8 cellular contexts compared by ENCODE assay signal in the genomic region with DNA sequence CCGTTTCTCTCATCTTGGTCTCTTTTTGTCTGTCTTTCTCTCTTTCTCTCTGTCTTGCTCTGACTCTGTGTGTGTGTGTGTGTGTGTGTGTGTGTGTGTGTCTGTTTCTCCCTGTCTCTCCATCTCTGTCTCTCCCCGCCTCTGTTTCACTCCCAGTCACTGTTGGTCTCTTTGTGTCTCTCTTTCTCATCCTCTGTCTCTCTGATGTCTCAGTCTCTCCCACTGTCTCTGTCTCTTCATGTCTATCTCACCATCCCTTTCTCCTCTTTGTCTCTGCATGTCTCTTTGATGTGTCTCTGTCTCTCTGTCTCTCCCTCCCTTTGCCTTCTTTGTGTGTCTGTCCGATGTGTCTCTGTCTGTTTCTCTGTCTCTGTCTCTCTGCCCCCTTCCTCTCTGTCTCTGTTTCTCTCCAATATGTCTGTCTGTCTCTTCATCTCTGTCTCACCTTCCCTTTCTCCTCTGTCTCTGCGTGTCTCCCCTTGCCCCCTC. TPM values are rescaled to one million over a fixed set of nuclear protein-coding genes. Genes with fewer than 3 reads are reported as not detected.
DNase-seq lines count a peak whose midpoint lies in the region.

No MANE protein-coding gene starts in this region.

- DNase-seq in AG08396 (ENCODE audit: low spot score), result peak; percentile 42
- peak; percentile 41 to 46 for DNase-seq in Kasumi-1 (lab: John Stamatoyannopoulos, UW)
- DNase-seq in cerebellar cortex (ENCODE audit: low spot score), result peak; percentile 50
- peak; percentile 57 for DNase-seq in myocyte (ENCODE audit: low read depth)
- no peak for DNase-seq in stimulated activated CD4-positive, alpha-beta T cell treated with anti-CD3 and anti-CD28 coated beads, Interleukin-12 subunit alpha, Interleukin-12 subunit beta, amount 100 ng/mL, for 4 hours
- no peak for DNase-seq in D341Med (ENCODE audit: low spot score)
- no peak for DNase-seq in SW 1271 (lab: John Stamatoyannopoulos, UW)
- DNase-seq in activated naive CD4-positive, alpha-beta T cell treated with Interleukin-2 at 50 U/mL for 16 hours, result no peak

RNA-seq across cellular contexts. Expression of a gene that starts 2.5 kb away (rescaled TPM):
- total RNA-seq in myocyte, result 71.4 and 82.9 TPM in 2 replicates
- polyA plus RNA-seq in myocyte (2012), result 61.9 TPM

Comparison
In these comparisons a context has a peak if more than half of its experiments do, and no peak if none do; other contexts are left out.
1. DNase-seq: peak in AG08396 (single experiment), Kasumi-1 (2 of 2), cerebellar cortex (single experiment) and myocyte (single experiment); none in stimulated activated CD4-positive, alpha-beta T cell treated with anti-CD3 and anti-CD28 coated beads, Interleukin-12 subunit alpha, Interleukin-12 subunit beta, amount 100 ng/mL, for 4 hours (single experiment), D341Med (single experiment), SW 1271 (0 of 2) and activated naive CD4-positive, alpha-beta T cell treated with Interleukin-2 at 50 U/mL for 16 hours (single experiment).